27 cellular contexts compared by ENCODE assay signal in the genomic region with DNA sequence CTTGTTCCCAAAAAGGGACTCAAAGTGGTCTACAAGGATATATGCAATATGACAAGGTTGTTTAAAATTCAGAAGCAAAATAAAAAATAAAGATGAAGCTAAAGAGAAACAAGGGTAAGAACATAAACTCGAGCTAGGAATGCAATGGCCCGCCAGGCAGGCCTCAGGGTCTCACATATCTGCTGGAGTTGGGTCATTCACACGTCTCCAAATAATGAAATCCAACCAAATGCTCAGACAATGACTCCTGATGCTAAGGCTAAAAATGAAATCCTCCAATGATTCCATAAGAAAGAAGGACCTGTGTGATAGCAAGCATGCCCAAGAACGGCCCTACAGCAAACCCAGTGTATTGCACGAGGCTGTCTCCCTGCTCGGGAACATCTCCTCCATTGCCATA.
"Had no signal": no experiment of that assay in that cellular context is flagged by ENCODE, and none has a peak within 500 bp of the region (broad histone marks: within the 10 kb centered on the region; RNA-seq: fewer than 3 reads in every experiment).

No MANE protein-coding gene starts in this region.

- ATAC-seq: stimulated activated effector memory CD8-positive, alpha-beta T cell treated with anti-CD3 and anti-CD28 coated beads, Interleukin-12 subunit alpha, Interleukin-12 subunit beta, amount 100 ng/mL, for 72 hours; stimulated activated memory B cell treated with anti-CD40 and anti-IgM and Interleukin-4, amounts not matched to agents 10 μg/mL and 1 μg/mL and 100 μg/mL, for 72 hours; stimulated activated naive B cell treated with anti-CD40 and anti-IgM and Interleukin-4, amounts not matched to agents 10 μg/mL and 1 μg/mL and 100 μg/mL, for 72 hours; stimulated activated naive CD8-positive, alpha-beta T cell treated with anti-CD3 and anti-CD28 coated beads, Interleukin-15, amount 100 ng/mL, for 72 hours; stimulated activated naive CD8-positive, alpha-beta T cell treated with anti-CD3 and anti-CD28 coated beads, Interleukin-15, Interleukin-2, amounts not matched to agents 100 U/mL and 50 U/mL, for 24 hours; upper lobe of right lung had no signal

- H3K27me3 ChIP-seq: testis, thyroid gland, tibial artery, upper lobe of left lung, vagina had no signal

- DNase-seq: stimulated activated CD4-positive, alpha-beta T cell treated with anti-CD3 and anti-CD28 coated beads, Interleukin-2, amount 100 ng/mL, for 24 hours; stimulated activated CD4-positive, alpha-beta T cell treated with anti-CD3 and anti-CD28 coated beads, Interleukin-2, amount 100 ng/mL, for 48 hours; stimulated activated CD4-positive, alpha-beta T cell treated with anti-CD3 and anti-CD28 coated beads, Interleukin-4, amount 100 ng/mL, for 1 hour; stimulated activated CD4-positive, alpha-beta T cell treated with anti-CD3 and anti-CD28 coated beads, Interleukin-4, amount 100 ng/mL, for 24 hours; stimulated activated CD4-positive, alpha-beta T cell treated with anti-CD3 and anti-CD28 coated beads, Interleukin-4, amount 100 ng/mL, for 4 hours; stimulated activated CD8-positive, alpha-beta memory T cell treated with anti-CD3 and anti-CD28 coated beads, Interleukin-4, amount 100 ng/mL, for 48 hours; stimulated activated naive B cell treated with anti-CD40 and anti-IgM and Interleukin-4, amounts not matched to agents 10 μg/mL and 1 μg/mL and 100 μg/mL, for 72 hours; stimulated activated naive CD4-positive, alpha-beta T cell; stimulated activated naive CD4-positive, alpha-beta T cell treated with Interleukin-2 at 50 U/mL for 16 hours; stimulated activated naive CD8-positive, alpha-beta T cell treated with anti-CD3 and anti-CD28 coated beads, Interleukin-15, amount 100 ng/mL, for 72 hours; stimulated activated naive CD8-positive, alpha-beta T cell treated with anti-CD3 and anti-CD28 coated beads, Interleukin-15, Interleukin-2, amounts not matched to agents 100 U/mL and 50 U/mL, for 24 hours; stomach; substantia nigra; testis; thyroid gland; tibial artery; transverse colon; upper lobe of left lung; upper lobe of right lung; uterus had no signal

- H3K9me3 ChIP-seq: stomach, suprapubic skin, testis, thyroid gland, tibial artery, tibial nerve, transverse colon, upper lobe of left lung, upper lobe of right lung, uterus, vagina had no signal

- H3K4me3 Mint-ChIP-seq: stimulated activated effector memory CD8-positive, alpha-beta T cell treated with anti-CD3 and anti-CD28 coated beads, Interleukin-12 subunit alpha, Interleukin-12 subunit beta, amount 100 ng/mL, for 72 hours; stimulated activated memory B cell treated with anti-CD40 and anti-IgM and Interleukin-4, amounts not matched to agents 10 μg/mL and 1 μg/mL and 100 μg/mL, for 72 hours; stimulated activated naive B cell treated with anti-CD40 and anti-IgM and Interleukin-4, amounts not matched to agents 10 μg/mL and 1 μg/mL and 100 μg/mL, for 72 hours; stimulated activated naive CD8-positive, alpha-beta T cell treated with anti-CD3 and anti-CD28 coated beads, Interleukin-15, amount 100 ng/mL, for 72 hours; stimulated activated naive CD8-positive, alpha-beta T cell treated with anti-CD3 and anti-CD28 coated beads, Interleukin-15, Interleukin-2, amounts not matched to agents 100 ng/mL and 50 ng/mL, for 24 hours; type B pancreatic cell had no signal

- H3K36me3 Mint-ChIP-seq: stimulated activated effector memory CD8-positive, alpha-beta T cell treated with anti-CD3 and anti-CD28 coated beads, Interleukin-12 subunit alpha, Interleukin-12 subunit beta, amount 100 ng/mL, for 72 hours; stimulated activated memory B cell treated with anti-CD40 and anti-IgM and Interleukin-4, amounts not matched to agents 10 μg/mL and 1 μg/mL and 100 μg/mL, for 72 hours; stimulated activated naive B cell treated with anti-CD40 and anti-IgM and Interleukin-4, amounts not matched to agents 10 μg/mL and 1 μg/mL and 100 μg/mL, for 72 hours; type B pancreatic cell had no signal

- H3K9me3 Mint-ChIP-seq: stimulated activated effector memory CD8-positive, alpha-beta T cell treated with anti-CD3 and anti-CD28 coated beads, Interleukin-12 subunit alpha, Interleukin-12 subunit beta, amount 100 ng/mL, for 72 hours; stimulated activated memory B cell treated with anti-CD40 and anti-IgM and Interleukin-4, amounts not matched to agents 10 μg/mL and 1 μg/mL and 100 μg/mL, for 72 hours; stimulated activated naive B cell treated with anti-CD40 and anti-IgM and Interleukin-4, amounts not matched to agents 10 μg/mL and 1 μg/mL and 100 μg/mL, for 72 hours; stimulated activated naive CD8-positive, alpha-beta T cell treated with anti-CD3 and anti-CD28 coated beads, Interleukin-15, amount 100 ng/mL, for 72 hours; stimulated activated naive CD8-positive, alpha-beta T cell treated with anti-CD3 and anti-CD28 coated beads, Interleukin-15, Interleukin-2, amounts not matched to agents 100 ng/mL and 50 ng/mL, for 24 hours; type B pancreatic cell had no signal

- H3K36me3 ChIP-seq: stomach, suprapubic skin, thyroid gland, tibial artery, tibial nerve, transverse colon, upper lobe of left lung, upper lobe of right lung, uterus, vagina had no signal

- H3K27ac Mint-ChIP-seq: stimulated activated effector memory CD8-positive, alpha-beta T cell treated with anti-CD3 and anti-CD28 coated beads, Interleukin-12 subunit alpha, Interleukin-12 subunit beta, amount 100 ng/mL, for 72 hours; stimulated activated memory B cell treated with anti-CD40 and anti-IgM and Interleukin-4, amounts not matched to agents 10 μg/mL and 1 μg/mL and 100 μg/mL, for 72 hours; stimulated activated naive B cell treated with anti-CD40 and anti-IgM and Interleukin-4, amounts not matched to agents 10 μg/mL and 1 μg/mL and 100 μg/mL, for 72 hours; stimulated activated naive CD8-positive, alpha-beta T cell treated with anti-CD3 and anti-CD28 coated beads, Interleukin-15, Interleukin-2, amounts not matched to agents 100 ng/mL and 50 ng/mL, for 24 hours; type B pancreatic cell had no signal

- H3K4me1 ChIP-seq: stomach, suprapubic skin, testis, thyroid gland, tibial nerve, transverse colon, upper lobe of left lung, upper lobe of right lung, uterus, vagina had no signal

- H3K27ac ChIP-seq: stomach, suprapubic skin, testis, thyroid gland, tibial nerve, transverse colon, upper lobe of left lung, upper lobe of right lung, uterus, vagina had no signal

- H3K4me3 ChIP-seq: stomach, suprapubic skin, testis, thyroid gland, tibial artery, tibial nerve, transverse colon, upper lobe of left lung, upper lobe of right lung, uterus, vagina had no signal

- H3K4me1 Mint-ChIP-seq: stimulated activated effector memory CD8-positive, alpha-beta T cell treated with anti-CD3 and anti-CD28 coated beads, Interleukin-12 subunit alpha, Interleukin-12 subunit beta, amount 100 ng/mL, for 72 hours; stimulated activated memory B cell treated with anti-CD40 and anti-IgM and Interleukin-4, amounts not matched to agents 10 μg/mL and 1 μg/mL and 100 μg/mL, for 72 hours; stimulated activated naive B cell treated with anti-CD40 and anti-IgM and Interleukin-4, amounts not matched to agents 10 μg/mL and 1 μg/mL and 100 μg/mL, for 72 hours; stimulated activated naive CD8-positive, alpha-beta T cell treated with anti-CD3 and anti-CD28 coated beads, Interleukin-15, amount 100 ng/mL, for 72 hours had no signal
